In genomic region chr10:19811517-19811916, GRCh38 we compare ENCODE assay signal across 11 cellular contexts. TPM values are rescaled to one million over a fixed set of nuclear protein-coding genes. Genes with fewer than 3 reads are reported as not detected.
DNase-seq lines count a peak whose midpoint lies in the region; ATAC-seq and TF ChIP-seq lines count a peak whose summit lies in the region.
"Had no signal": no experiment of that assay in that cellular context is flagged by ENCODE, and none has a peak within 500 bp of the region (broad histone marks: within the 10 kb centered on the region; RNA-seq: fewer than 3 reads in every experiment).

No MANE protein-coding gene starts in this region.

- no peak for ATAC-seq in GM21515 (IDR thresholded peaks at IDR 0.05; ENCODE audit: unreplicated experiment)

- CTCF ChIA-PET in AG04450 (lab: Charles Lee): interaction anchor here (0.5 to 1.5 kb wide), 4 partner anchors 11 to 399 kb away, joined by 3 to 6 read pairs (median 4); no protein-coding TSS in a partner anchor

- no peak overlapping the region for H3K4me3 ChIP-seq in AG04450 (ENCODE audit: low read depth, low read length)
- H3K4me3 ChIP-seq in dorsolateral prefrontal cortex: no peak overlapping the region
- no peak overlapping the region for H3K4me3 ChIP-seq in Peyer's patch

- POLR2A ChIA-PET in AG04450 (lab: Yijun Ruan, JAX): no interaction called here

- H3K27me3 ChIP-seq in AG04450 (ENCODE audit: control insufficient read depth, insufficient read depth, low read length) (no peaks in the 10 kb centered on the region), dorsolateral prefrontal cortex (no peaks in the 10 kb centered on the region), Peyer's patch (no peaks in the 10 kb centered on the region)

- H3K27ac ChIP-seq in AG04450 (ENCODE audit: low read depth, low read length) (no peak overlapping the region), dorsolateral prefrontal cortex (peak overlapping the region in 2 of 59 donors; percentile 14 to 20), Peyer's patch (no peak overlapping the region)

- TF ChIP-seq CTCF in AG04450 (IDR thresholded peaks at IDR 0.05; ENCODE audit: low read depth, low read length) (peak; percentile 70), dorsolateral prefrontal cortex (IDR thresholded peaks at IDR 0.05 in 54 of 56, conservative IDR thresholded peaks at IDR 0.05 in 2 of 56; ENCODE audit: low read depth in 1 of 56, partially characterized antibody in 56 of 56) (peak; percentile 18 to 78 (median 62)), Peyer's patch (IDR thresholded peaks at IDR 0.05) (peak in 2 of 6 experiments; percentile 19 to 24)

- H3K9me3 ChIP-seq in AG04450 (ENCODE audit: control insufficient read depth, insufficient read depth, low read length) (no peaks in the 10 kb centered on the region; the same call in 1 of the 2 replicates), Peyer's patch (no peaks in the 10 kb centered on the region)

- DNase-seq in AG04450 (ENCODE audit: low read depth, low spot score) (no peak), LHCN-M2 (ENCODE audit: low read depth) (peak; percentile 61), dorsolateral prefrontal cortex (peak in 5 of 10 donors; percentile 28 to 65 (median 53)), medulla oblongata (ENCODE audit: extremely low spot score) (peak; percentile 68), mesenteric fat pad (ENCODE audit: low spot score) (no peak), Peyer's patch (no peak)
- no peak for DNase-seq in effector CD4-positive, alpha-beta T cell
- DNase-seq: activated effector memory CD4-positive, alpha-beta T cell treated with Interleukin-2 at 50 U/mL for 16 hours; DND-41; NK-92 treated with Interleukin-12 subunit alpha and Interleukin-12 subunit beta, amount 100 ng/mL, for 24 hours had no signal

- intact Hi-C loops in dorsolateral prefrontal cortex (cut with DNase I): loop anchor here (5.0 to 10.0 kb wide), 3 partner anchors 193 to 961 kb away; no protein-coding TSS in a partner anchor

- no peaks in the 10 kb centered on the region for H3K36me3 ChIP-seq in Peyer's patch

- H3K4me1 ChIP-seq in Peyer's patch: peaks cover 0 to 10% (median 0%) of the 10 kb centered on the region in 4 donors

- TF ChIP-seq POLR2A in Peyer's patch (IDR thresholded peaks at IDR 0.05): no peak

RNA-seq across cellular contexts. Expression of gene PLXDC2, which starts 4.7 kb away (rescaled TPM):
- 8.9 and 10.4 TPM in 2 replicates for polyA plus RNA-seq in AG04450 (2011; rRNA removed)
- polyA minus RNA-seq in AG04450 (2011; rRNA and poly(A)+ RNA removed): 10.9 and 13.1 TPM in 2 replicates
- 4.0 and 4.6 TPM in 2 replicates for total RNA-seq in LHCN-M2 (2014; rRNA removed)
- 4.7 TPM for polyA plus RNA-seq in LHCN-M2 (2012)
- 10 to 100 TPM; 27.0 to 75.4 (median 44.9) TPM for total RNA-seq in dorsolateral prefrontal cortex
- 58.7 TPM for total RNA-seq in mesenteric fat pad
- total RNA-seq in Peyer's patch: 10 to 100 TPM; 21.2 to 43.2 (median 32.7) TPM

Comparison
In these comparisons a context has a peak if more than half of its experiments do, and no peak if none do; other contexts are left out.
1. DNase-seq: peak in LHCN-M2 (single experiment) and medulla oblongata (single experiment); none in AG04450 (single experiment), effector CD4-positive, alpha-beta T cell (single experiment), mesenteric fat pad (single experiment) and Peyer's patch (0 of 3).